In genomic region chr1:79885101-79885500, GRCh38 we compare ENCODE assay signal across 10 cellular contexts.
"Had no signal": no experiment of that assay in that cellular context is flagged by ENCODE, and none has a peak within 500 bp of the region (broad histone marks: within the 10 kb centered on the region; RNA-seq: fewer than 3 reads in every experiment).

No MANE protein-coding gene starts in this region.

- H3K9me3 ChIP-seq: HAP-1 had no signal

- H3K27ac Mint-ChIP-seq: GM23338, H9 had no signal

- H3K4me3 Mint-ChIP-seq: GM23338, H9 had no signal

- H3K27ac ChIP-seq: GM23248 had no signal

- H3K4me3 ChIP-seq: GM23248, GM23338, HAP-1 had no signal

- H3K36me3 ChIP-seq: HAP-1 had no signal

- FAIRE-seq: H1, H54 had no signal

- H3K4me1 ChIP-seq: HAP-1 had no signal

- H3K9ac ChIP-seq: GM23248 had no signal

- H2AFZ ChIP-seq: GM23248, GM23338 had no signal

- H3K4me2 ChIP-seq: GM23338 had no signal

- DNase-seq: GM23248, GOT3, H7, H9, HCEC 1CT had no signal

- H3K4me1 Mint-ChIP-seq: GM23338, H9 had no signal

- ATAC-seq: GM23338, HCT116 had no signal
